ENCODE assay signal across 16 cellular contexts in the genomic region with DNA sequence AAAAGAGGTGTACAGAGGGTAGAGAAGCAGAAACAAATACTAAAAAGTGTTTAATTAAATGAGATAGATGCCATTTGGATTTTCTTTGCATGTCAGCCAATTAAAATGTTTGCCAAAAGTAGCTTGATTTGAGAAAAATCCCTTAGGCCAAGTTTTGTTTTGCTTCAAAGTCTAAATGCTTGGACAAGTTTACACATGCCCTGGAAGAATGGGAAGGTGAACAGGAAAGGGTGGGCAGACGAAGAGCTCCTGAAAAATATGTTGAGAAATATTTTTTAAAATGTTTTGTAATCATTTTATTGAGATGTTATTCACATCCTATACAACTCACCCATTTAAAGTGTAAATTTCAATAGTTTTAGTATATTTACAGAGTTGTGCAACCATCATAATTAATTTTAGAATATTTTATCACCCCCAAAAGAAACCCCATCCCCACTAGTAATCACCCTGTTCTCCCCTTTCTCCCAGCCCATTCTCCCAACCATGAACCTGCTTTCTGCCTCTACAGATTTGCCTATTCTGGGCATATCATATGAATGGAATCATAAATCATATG.
DNase-seq lines count a peak whose midpoint lies in the region; ATAC-seq, FAIRE-seq and TF ChIP-seq lines count a peak whose summit lies in the region.
"Had no signal": no experiment of that assay in that cellular context is flagged by ENCODE, and none has a peak within 500 bp of the region (broad histone marks: within the 10 kb centered on the region; RNA-seq: fewer than 3 reads in every experiment).

No MANE protein-coding gene starts in this region.

- H3K9ac ChIP-seq in HepG2 (ENCODE audit: insufficient read depth, low read depth, low read length) = no peak overlapping the region
- H3K9ac ChIP-seq: BLaER1 treated with 17β-estradiol and CSF1 and Interleukin-3, amounts not matched to agents 10 nM and 100 nM had no signal

- 0% methylated on average over 1 of the region's 1 CpG for WGBS in HepG2 (ENCODE audit: low lambda C conversion rate)
- WGBS in right lobe of liver (ENCODE audit: insufficient coverage, low coverage, low lambda C conversion rate, missing lambda C conversion rate) = 30% methylated on average over 1 of the region's 1 CpG

- H3K27me3 ChIP-seq in HepG2 (ENCODE audit: control insufficient read depth in 1 of 2, insufficient read depth in 2 of 2, low read length in 2 of 2) = no peaks in the 10 kb centered on the region
- H3K27me3 ChIP-seq in right lobe of liver = no peaks in the 10 kb centered on the region
- no peaks in the 10 kb centered on the region for H3K27me3 ChIP-seq in RWPE2 (ENCODE audit: insufficient read depth, poor library complexity, severe bottlenecking)
- H3K27me3 ChIP-seq: BLaER1 treated with 17β-estradiol and CSF1 and Interleukin-3, amounts not matched to agents 10 nM and 100 nM had no signal

- H2AFZ ChIP-seq in HepG2 (ENCODE audit: low read length) = no peak overlapping the region

- ATAC-seq in HepG2 = no peak
- ATAC-seq in right lobe of liver = no peak
- peak; percentile 68; the same call in 2 of the 3 replicates for ATAC-seq in RWPE2 (ENCODE audit: low read depth)
- ATAC-seq in mucosa of descending colon = no peak

- TF ChIP-seq POLR2A in HepG2 (IDR thresholded peaks at IDR 0.05; ENCODE audit: insufficient read depth in 1 of 2, low read depth in 2 of 2, low read length in 2 of 2) (no peak), right lobe of liver (IDR thresholded peaks at IDR 0.05) (no peak)

- no peak for FAIRE-seq in HepG2 (lab: Jason Lieb, UNC)

- no peaks in the 10 kb centered on the region for H3K79me2 ChIP-seq in HepG2 (ENCODE audit: insufficient read depth, low read length)

- H4K20me1 ChIP-seq in HepG2 (ENCODE audit: insufficient read depth, low read length) = no peaks in the 10 kb centered on the region
- H4K20me1 ChIP-seq: BLaER1 treated with 17β-estradiol and CSF1 and Interleukin-3, amounts not matched to agents 10 nM and 100 nM had no signal

- H3K4me3 ChIP-seq in HepG2 (replicated peaks in 1 of 3; ENCODE audit: insufficient read depth in 1 of 3, low read depth in 2 of 3, low read length in 3 of 3) (no peak overlapping the region), right lobe of liver (no peak overlapping the region), RWPE2 (ENCODE audit: severe bottlenecking) (no peak overlapping the region), epithelial cell of esophagus (ENCODE audit: low read length) (no peak overlapping the region), mucosa of descending colon (no peak overlapping the region), foreskin fibroblast (ENCODE audit: low read depth in 1 of 2, low read length in 2 of 2) (no peak overlapping the region)
- H3K4me3 ChIP-seq: BLaER1 treated with 17β-estradiol and CSF1 and Interleukin-3, amounts not matched to agents 10 nM and 100 nM had no signal

- H3K27ac ChIP-seq in HepG2 (ENCODE audit: extremely low read length, insufficient read depth, low read length) = no peak overlapping the region
- H3K27ac ChIP-seq in right lobe of liver = no peak overlapping the region
- H3K27ac ChIP-seq in RWPE2 (ENCODE audit: poor library complexity, severe bottlenecking) = peak overlapping the region; percentile 37
- H3K27ac ChIP-seq: BLaER1 treated with 17β-estradiol and CSF1 and Interleukin-3, amounts not matched to agents 10 nM and 100 nM; HL-60 had no signal

- TF ChIP-seq CTCF in HepG2 (CRISPR knock-in tag; IDR thresholded peaks at IDR 0.05) = no peak
- no peak for TF ChIP-seq CTCF in right lobe of liver (IDR thresholded peaks at IDR 0.05)
- TF ChIP-seq CTCF in RWPE2 (IDR thresholded peaks at IDR 0.05; ENCODE audit: poor library complexity, severe bottlenecking) = no peak
- no peak for TF ChIP-seq CTCF in epithelial cell of esophagus (IDR thresholded peaks at IDR 0.05; ENCODE audit: insufficient read depth, low read depth, low read length, missing control alignments)
- no peak for TF ChIP-seq CTCF in mucosa of descending colon (IDR thresholded peaks at IDR 0.05)
- TF ChIP-seq CTCF in foreskin fibroblast (IDR thresholded peaks at IDR 0.05; ENCODE audit: low read depth, low read length) = no peak

- H3K9me3 ChIP-seq in HepG2 (ENCODE audit: low read length) = no peaks in the 10 kb centered on the region
- H3K9me3 ChIP-seq in right lobe of liver = no peaks in the 10 kb centered on the region
- H3K9me3 ChIP-seq in RWPE2 (ENCODE audit: severe bottlenecking) = no peaks in the 10 kb centered on the region
- H3K9me3 ChIP-seq in mucosa of descending colon = no peaks in the 10 kb centered on the region
- H3K9me3 ChIP-seq: BLaER1 treated with 17β-estradiol and CSF1 and Interleukin-3, amounts not matched to agents 10 nM and 100 nM had no signal

- H3K36me3 ChIP-seq in HepG2 (replicated peaks in 1 of 2; ENCODE audit: control insufficient read depth in 1 of 2, insufficient read depth in 2 of 2, low read length in 2 of 2) = no peaks in the 10 kb centered on the region
- H3K36me3 ChIP-seq in right lobe of liver = no peaks in the 10 kb centered on the region
- no peaks in the 10 kb centered on the region for H3K36me3 ChIP-seq in RWPE2 (ENCODE audit: low read depth)
- H3K36me3 ChIP-seq in mucosa of descending colon (ENCODE audit: low read depth) = no peaks in the 10 kb centered on the region
- H3K36me3 ChIP-seq: BLaER1 treated with 17β-estradiol and CSF1 and Interleukin-3, amounts not matched to agents 10 nM and 100 nM had no signal

- no TSS peak for BruUV-seq in HepG2 (replicated peaks; lab: Mats Ljungman, UMichigan)

- intact Hi-C loops in HepG2 (cut with micrococcal nuclease; ENCODE audit: unreplicated experiment) = no loop called here
- intact Hi-C loops in right lobe of liver (cut with DNase I) = no loop called here
- intact Hi-C loops in mucosa of descending colon (cut with DNase I, micrococcal nuclease) = no loop called here

- DNase-seq in HepG2 (ENCODE audit: low spot score) = no peak
- no peak for DNase-seq in right lobe of liver
- no peak for DNase-seq in RWPE2 (ENCODE audit: low spot score)
- DNase-seq in epithelial cell of esophagus (ENCODE audit: low read depth) = peak; percentile 76
- no peak for DNase-seq in mucosa of descending colon
- DNase-seq in NCI-H1048 (lab: John Stamatoyannopoulos, UW) = no peak
- no peak for DNase-seq in foreskin fibroblast
- DNase-seq: 8988T; AML-193; Calu3; CD4-positive, CD25-positive, alpha-beta regulatory T cell; DMS 273 treated with DMSO at 0.1 percent for 48 hours; HCEC 1CT; IMR-90 had no signal

- CTCF ChIA-PET in HepG2 (lab: Yijun Ruan, JAX; ENCODE audit: low intra/inter-chr PET ratio, low total read pairs) = no interaction called here

- H3K4me1 ChIP-seq in HepG2 (ENCODE audit: insufficient read depth, low read length) (no peaks in the 10 kb centered on the region), right lobe of liver (no peaks in the 10 kb centered on the region), RWPE2 (ENCODE audit: insufficient read depth, poor library complexity, severe bottlenecking) (peaks cover 14% of the 10 kb centered on the region), mucosa of descending colon (ENCODE audit: low read depth) (no peaks in the 10 kb centered on the region)
- H3K4me1 ChIP-seq: BLaER1 treated with 17β-estradiol and CSF1 and Interleukin-3, amounts not matched to agents 10 nM and 100 nM had no signal

- POLR2A ChIA-PET in HepG2 (lab: Yijun Ruan, JAX) = no interaction called here

- no peak for TF ChIP-seq RAD21 in HepG2 (CRISPR knock-in tag; IDR thresholded peaks at IDR 0.05)

- in situ Hi-C loops in HepG2 (cut with HindIII; ENCODE audit: extremely low pct_ligation_motif_present, low pct_unique_long_range_greater_than_20kb) = no loop called here

- TF ChIP-seq EP300 in HepG2 (IDR thresholded peaks at IDR 0.05; ENCODE audit: low read depth in 2 of 2, low read length in 2 of 2) (no peak), HepG2 (CRISPR knock-in tag; IDR thresholded peaks at IDR 0.05; ENCODE audit: borderline replicate concordance) (no peak)

- H3K4me2 ChIP-seq in HepG2 (ENCODE audit: low read depth, low read length) = no peak overlapping the region
- H3K4me2 ChIP-seq: BLaER1 treated with 17β-estradiol and CSF1 and Interleukin-3, amounts not matched to agents 10 nM and 100 nM had no signal

TF ChIP-seq in HepG2, 621 proteins besides CTCF, POLR2A, EP300 and RAD21:
- TF ChIP-seq HNRNPK (IDR thresholded peaks at IDR 0.05; ENCODE audit: low read depth, low read length, poor library complexity, severe bottlenecking) (peak; percentile 52), NFAT5 (CRISPR knock-in tag; IDR thresholded peaks at IDR 0.05) (no peak), KDM4B (CRISPR knock-in tag; IDR thresholded peaks at IDR 0.05) (no peak)
